38 cellular contexts compared by ENCODE assay signal in the genomic region with DNA sequence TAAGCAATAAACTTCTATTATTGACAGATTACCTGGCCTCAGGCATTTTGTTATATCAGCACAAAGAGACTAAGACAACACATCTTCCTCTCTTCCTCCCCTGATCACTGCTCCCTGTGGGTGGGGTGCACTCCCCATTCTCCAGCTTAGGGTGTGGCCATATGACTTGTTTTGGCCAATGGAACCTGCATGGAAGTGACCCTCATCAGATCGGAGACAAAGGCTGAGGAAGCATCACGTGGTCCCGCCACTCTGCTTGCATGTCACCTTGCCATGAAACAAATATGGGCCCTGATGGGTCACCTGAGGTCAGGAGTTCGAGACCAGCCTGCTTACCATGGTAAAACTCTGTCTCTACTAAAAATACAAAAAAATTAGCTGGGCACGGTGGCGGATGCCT. TPM values are rescaled to one million over a fixed set of nuclear protein-coding genes. Genes with fewer than 3 reads are reported as not detected.
"Had no signal": no experiment of that assay in that cellular context is flagged by ENCODE, and none has a peak within 500 bp of the region (broad histone marks: within the 10 kb centered on the region; RNA-seq: fewer than 3 reads in every experiment).

No MANE protein-coding gene starts in this region.

- H3K4me3 ChIP-seq: adrenal gland, ascending aorta, body of pancreas, breast epithelium, cardiac muscle cell had no signal

- FAIRE-seq: astrocyte, bronchial epithelial cell had no signal

- H3K27ac ChIP-seq: adrenal gland, ascending aorta, body of pancreas, brain microvascular endothelial cell, breast epithelium, cardiac muscle cell had no signal

- DNase-seq: activated effector memory CD4-positive, alpha-beta T cell treated with anti-CD3 and anti-CD28 coated beads, Interleukin-2, amount 50 U/mL, for 16 hours; activated effector memory CD4-positive, alpha-beta T cell treated with Interleukin-2 at 50 U/mL for 16 hours; activated gamma-delta T cell; activated gamma-delta T cell treated with Interleukin-2 at 50 U/mL for 16 hours; activated naive CD4-positive, alpha-beta T cell; activated naive CD4-positive, alpha-beta T cell treated with anti-CD3 and anti-CD28 coated beads for 36 hours; activated naive CD4-positive, alpha-beta T cell treated with anti-CD3 and anti-CD28 coated beads, Interleukin-2, amount 10 ng/mL, durations not matched to agents 7 days and 5 days; activated naive CD4-positive, alpha-beta T cell treated with anti-CD3 and anti-CD28 coated beads, Interleukin-2, amount 50 U/mL, for 16 hours; activated naive CD8-positive, alpha-beta T cell treated with anti-CD3 and anti-CD28 coated beads for 36 hours; activated naive CD8-positive, alpha-beta T cell treated with anti-CD3 and anti-CD28 coated beads, Interleukin-2, amount 10 ng/mL, durations not matched to agents 7 days and 5 days; activated naive CD8-positive, alpha-beta T cell treated with anti-CD3 and anti-CD28 coated beads, Interleukin-2, amount 50 U/mL, for 24 hours; activated T-cell treated with anti-CD3 and anti-CD28 coated beads, Interleukin-2, amount 50 U/mL, for 1 hour; activated T-cell treated with anti-CD3 and anti-CD28 coated beads, Interleukin-2, amount 50 U/mL, for 24 hours; activated T-cell treated with anti-CD3 and anti-CD28 coated beads, Interleukin-2, amount 50 U/mL, for 4 hours; activated T-cell treated with anti-CD3 and anti-CD28 coated beads, Interleukin-2, amount 50 U/mL, for 48 hours; activated T-cell treated with anti-CD3 and anti-CD28 coated beads, Interleukin-2, amount 50 U/mL, for 72 hours; adrenal gland; amniotic stem cell; amygdala; anterior cingulate cortex; aorta; body of pancreas; brain microvascular endothelial cell; caudate nucleus; central memory CD4-positive, alpha-beta T cell; cerebellar nuclear complex had no signal

- ATAC-seq: activated naive CD4-positive, alpha-beta T cell treated with anti-CD3 and anti-CD28 coated beads, Interleukin-2, amount 50 U/mL, for 72 hours; activated naive CD8-positive, alpha-beta T cell treated with anti-CD3 and anti-CD28 coated beads, Interleukin-2, amount 50 U/mL, for 24 hours; activated T-cell treated with anti-CD3 and anti-CD28 coated beads, Interleukin-2, amount 50 U/mL, for 4 hours; activated T-cell treated with anti-CD3 and anti-CD28 coated beads, Interleukin-2, amount 50 U/mL, for 72 hours; activated T-helper 17 cell treated with anti-CD3 and anti-CD28 coated beads, Interleukin-2, amount 50 U/mL, for 72 hours; body of pancreas had no signal

- H3K36me3 ChIP-seq: adrenal gland, ascending aorta, brain microvascular endothelial cell, breast epithelium, cardiac muscle cell had no signal

- H3K27me3 ChIP-seq: ascending aorta, body of pancreas, breast epithelium, cardiac muscle cell had no signal

- H3K9me3 ChIP-seq: adrenal gland, ascending aorta, body of pancreas, breast epithelium had no signal

- H3K4me1 ChIP-seq: adrenal gland, ascending aorta, body of pancreas, breast epithelium had no signal

RNA-seq across cellular contexts. Expression of a gene that starts 13.7 kb away (rescaled TPM):
- total RNA-seq: activated naive CD4-positive, alpha-beta T cell treated with anti-CD3 and anti-CD28 coated beads for 36 hours; activated T-cell treated with anti-CD3 and anti-CD28 coated beads, Interleukin-2, amount 50 U/mL, for 4 hours; activated T-helper 1 cell treated with anti-CD3 and anti-CD28 coated beads, Interleukin-12 subunit alpha, Interleukin-12 subunit beta, Interleukin-2, Interleukin-4 antibody, amounts not matched to agents 30 ng/mL and 10 ng/mL and 1 ng/mL, durations not matched to agents 14 hours and 24 hours and 36 hours; activated T-helper 2 cell treated with anti-CD3 and anti-CD28 coated beads, Interferon-gamma antibody, Interleukin-2, Interleukin-4, amounts not matched to agents 10 μg/mL and 5 μg/mL and 100 μg/mL, durations not matched to agents 14 hours and 24 hours and 36 hours; aorta; ascending aorta; astrocyte; body of pancreas; breast epithelium; bronchial epithelial cell; cardiac muscle cell; cardiac septum; cerebellum; chondrocyte had no signal
- polyA plus RNA-seq: adrenal gland, cardiac muscle cell had no signal
